Comparison of ENCODE assay signal across 11 cellular contexts in the genomic region with DNA sequence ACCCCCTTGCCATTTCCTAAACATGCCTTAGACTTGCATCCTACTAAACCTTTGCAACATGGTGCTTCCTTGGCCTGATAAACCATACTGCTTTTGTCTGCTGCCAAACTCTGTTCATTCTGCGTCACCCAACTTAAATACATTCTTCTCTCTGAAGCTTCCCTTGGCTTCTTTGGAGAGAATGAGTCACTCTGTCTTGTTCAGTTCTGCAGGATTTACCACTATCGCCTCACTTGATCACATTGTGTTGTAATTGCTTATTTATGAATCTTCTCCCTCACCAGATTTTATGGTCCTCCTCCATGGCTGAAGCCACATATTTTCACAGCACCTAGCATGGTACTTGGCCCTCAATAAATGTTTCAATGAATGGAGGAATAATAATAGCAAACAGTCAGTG. TPM values are rescaled to one million over a fixed set of nuclear protein-coding genes. Genes with fewer than 3 reads are reported as not detected.
DNase-seq lines count a peak whose midpoint lies in the region; ATAC-seq, FAIRE-seq and TF ChIP-seq lines count a peak whose summit lies in the region.
"Had no signal": no experiment of that assay in that cellular context is flagged by ENCODE, and none has a peak within 500 bp of the region (broad histone marks: within the 10 kb centered on the region; RNA-seq: fewer than 3 reads in every experiment).

No MANE protein-coding gene starts in this region.

- no peak for TF ChIP-seq POLR2A in H54 (IDR thresholded peaks at IDR 0.05; ENCODE audit: low read depth, low read length)
- TF ChIP-seq POLR2A in erythroblast (IDR thresholded peaks at IDR 0.05; ENCODE audit: low read length): no peak
- TF ChIP-seq POLR2A in lower leg skin (IDR thresholded peaks at IDR 0.05): no peak

- FAIRE-seq in H54 (lab: Jason Lieb, UNC) (peak; percentile 86), endometrium (lab: Jason Lieb, UNC) (peak; percentile 29)

- POLR2A ChIA-PET in PC-9 (lab: Charles Lee; ENCODE audit: unreplicated experiment): interaction anchor here (0.6 kb wide), 1 partner anchor 22 kb away, joined by 14 read pairs; the partner anchor contains the start of gene TUT4

- CTCF ChIA-PET in PC-9 (lab: Charles Lee): no interaction called here

- no peak overlapping the region for H3K27ac ChIP-seq in PC-9
- H3K27ac ChIP-seq in osteoblast (ENCODE audit: low read depth, low read length): no peak overlapping the region
- H3K27ac ChIP-seq: tibial artery had no signal

- no peaks in the 10 kb centered on the region for H4K20me1 ChIP-seq in PC-9 (ENCODE audit: insufficient read depth)
- no peaks in the 10 kb centered on the region for H4K20me1 ChIP-seq in osteoblast (ENCODE audit: insufficient read depth, low read length)

- no peak overlapping the region for H3K4me3 ChIP-seq in PC-9
- no peak overlapping the region for H3K4me3 ChIP-seq in osteoblast (ENCODE audit: insufficient read depth, low read length)
- no peak overlapping the region for H3K4me3 ChIP-seq in lower leg skin (ENCODE audit: low read depth, poor library complexity, severe bottlenecking)
- H3K4me3 ChIP-seq: tibial artery had no signal

- H2AFZ ChIP-seq in PC-9 (no peak overlapping the region), osteoblast (ENCODE audit: low read length) (no peak overlapping the region)

- H3K36me3 ChIP-seq in PC-9 (ENCODE audit: low read depth): no peaks in the 10 kb centered on the region
- no peaks in the 10 kb centered on the region for H3K36me3 ChIP-seq in osteoblast (ENCODE audit: insufficient read depth, low read length)
- H3K36me3 ChIP-seq: tibial artery had no signal

- no peaks in the 10 kb centered on the region for H3K27me3 ChIP-seq in PC-9 (ENCODE audit: insufficient read depth, low read depth)
- H3K27me3 ChIP-seq in osteoblast (ENCODE audit: insufficient read depth, low read length): no peaks in the 10 kb centered on the region

- no peaks in the 10 kb centered on the region for H3K9me3 ChIP-seq in PC-9 (ENCODE audit: insufficient read depth, low read depth)
- no peaks in the 10 kb centered on the region for H3K9me3 ChIP-seq in osteoblast (ENCODE audit: low read depth, low read length)
- H3K9me3 ChIP-seq: tibial artery had no signal

- BruUV-seq in PC-9 (replicated peaks; lab: Mats Ljungman, UMichigan): no TSS peak

- no peaks in the 10 kb centered on the region; the same call in 1 of the 2 replicates for H3K9me2 ChIP-seq in PC-9 (ENCODE audit: insufficient read depth)

- H3K4me1 ChIP-seq in PC-9 (replicated peaks; ENCODE audit: insufficient read depth) (peaks cover 12% of the 10 kb centered on the region), osteoblast (ENCODE audit: insufficient read depth, low read length) (peaks cover 11% of the 10 kb centered on the region)
- H3K4me1 ChIP-seq: tibial artery had no signal

- DNase-seq in H54 (ENCODE audit: insufficient read length, low spot score): peak; percentile 58
- peak; percentile 31 to 93 for DNase-seq in PC-9
- DNase-seq in osteoblast (ENCODE audit: insufficient read length, low spot score, missing footprints): peak; percentile 94
- no peak for DNase-seq in erythroblast (lab: John Stamatoyannopoulos, UW)
- DNase-seq in lower leg skin (ENCODE audit: low spot score in 2 of 2): no peak
- DNase-seq: activated CD4-positive, CD25-positive, alpha-beta regulatory T cell; naive thymus-derived CD8-positive, alpha-beta T cell; tibial artery had no signal

- no peak for TF ChIP-seq CTCF in PC-9 (conservative IDR thresholded peaks at IDR 0.05)
- TF ChIP-seq CTCF in osteoblast (IDR thresholded peaks at IDR 0.05; ENCODE audit: extremely low read depth, low read depth, low read length): no peak
- TF ChIP-seq CTCF in lower leg skin (IDR thresholded peaks at IDR 0.05): no peak

- H3K79me2 ChIP-seq in PC-9 (ENCODE audit: low read depth): no peaks in the 10 kb centered on the region
- H3K79me2 ChIP-seq in osteoblast (ENCODE audit: insufficient read depth, low read length): no peaks in the 10 kb centered on the region

- H3F3A ChIP-seq in PC-9 (ENCODE audit: insufficient read depth, low read depth): peaks cover 14% of the 10 kb centered on the region; the same call in 1 of the 2 replicates

- 0 out of 2 replicates have a peak overlapping the region, but pooled peaks have one; percentile 9 for H3K4me2 ChIP-seq in PC-9
- peak overlapping the region; percentile 11 for H3K4me2 ChIP-seq in osteoblast (ENCODE audit: insufficient read depth, low read length)

- intact Hi-C loops in PC-9 (cut with micrococcal nuclease; ENCODE audit: unreplicated experiment): loop anchor here (5.0 kb wide), 1 partner anchor 58 kb away; the partner anchor contains the start of gene SHISAL2A
- intact Hi-C loops in lower leg skin (cut with DNase I; ENCODE audit: low total_unique reads): no loop called here

- 26 to 46% methylated on average over 2 of the region's 2 CpGs for WGBS in lower leg skin, 2 donors

- no peak for ATAC-seq in GM19035 (IDR thresholded peaks at IDR 0.05; ENCODE audit: unreplicated experiment)
- no peak for ATAC-seq in GM18867 (IDR thresholded peaks at IDR 0.05; ENCODE audit: unreplicated experiment)
- ATAC-seq: naive thymus-derived CD8-positive, alpha-beta T cell had no signal

RNA-seq across cellular contexts. Expression of gene TUT4, which starts 21.7 kb away (rescaled TPM):
- total RNA-seq in PC-9 (2021) (76.8 and 78.3 TPM in 2 replicates), osteoblast (42.1 and 44.2 TPM in 2 replicates), lower leg skin (10 to 100 TPM; 36.8 to 94.0 (median 52.0) TPM)

RNA-seq across cellular contexts. Expression of gene GPX7, which starts 27.6 kb away (rescaled TPM):
- total RNA-seq in PC-9 (2021): 0.43 TPM in 1 of 2 replicates, not detected in the other
- total RNA-seq in osteoblast: 73.5 and 74.0 TPM in 2 replicates
- total RNA-seq in lower leg skin: 1 to 10 TPM; 4.8 to 9.1 (median 9.0) TPM

RNA-seq across cellular contexts. Expression of gene SHISAL2A, which starts 58.4 kb away (rescaled TPM):
- total RNA-seq in PC-9 (2021) (not detected in 2 replicates), osteoblast (not detected in 2 replicates), lower leg skin (not detected)

Comparison
In these comparisons a context has a peak if more than half of its experiments do, and no peak if none do; other contexts are left out.
1. DNase-seq: peak in H54 (single experiment), PC-9 (2 of 2) and osteoblast (single experiment); none in erythroblast (0 of 2) and lower leg skin (0 of 2).